In the genomic region with DNA sequence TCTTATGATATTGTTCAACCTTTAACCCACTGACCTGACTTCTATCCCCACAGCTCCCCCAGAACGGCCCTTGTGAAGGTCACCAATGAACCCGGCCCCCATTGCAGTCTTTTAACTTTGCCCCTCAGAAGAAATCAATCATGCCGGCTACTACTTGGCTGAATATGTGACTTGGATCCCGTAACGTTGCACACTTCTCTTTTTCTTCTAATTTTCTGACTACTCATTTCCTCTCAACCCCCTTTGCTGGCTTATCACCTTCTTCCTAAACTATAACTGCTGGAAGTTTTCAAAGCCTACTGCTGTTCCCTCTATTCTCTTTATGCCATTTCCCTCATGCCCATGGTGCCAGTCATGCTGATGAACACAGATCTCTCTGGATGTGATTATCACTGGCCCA, we compare ENCODE assay signal across 1 cellular context.
TF ChIP-seq lines count a peak whose summit lies in the region.

No MANE protein-coding gene starts in this region.

TF ChIP-seq in WTC11, 78 proteins besides CTCF, POLR2A, EP300 and RAD21 (continued from another document):
- TF ChIP-seq, protein P1, sequence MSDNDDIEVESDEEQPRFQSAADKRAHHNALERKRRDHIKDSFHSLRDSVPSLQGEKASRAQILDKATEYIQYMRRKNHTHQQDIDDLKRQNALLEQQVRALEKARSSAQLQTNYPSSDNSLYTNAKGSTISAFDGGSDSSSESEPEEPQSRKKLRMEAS (CRISPR knock-in tag; IDR thresholded peaks at IDR 0.05), result no peak
- TF ChIP-seq TP53 (CRISPR knock-in tag; IDR thresholded peaks at IDR 0.05) (no peak), OVOL2 (CRISPR knock-in tag; IDR thresholded peaks at IDR 0.05; ENCODE audit: borderline replicate concordance) (no peak), AR (CRISPR knock-in tag; IDR thresholded peaks at IDR 0.05) (no peak), ZBTB21 (CRISPR knock-in tag; IDR thresholded peaks at IDR 0.05; ENCODE audit: borderline replicate concordance) (no peak), ZNF232 (CRISPR knock-in tag; IDR thresholded peaks at IDR 0.05) (no peak), NFATC4 (CRISPR knock-in tag; IDR thresholded peaks at IDR 0.05) (no peak), SP1 (CRISPR knock-in tag; conservative IDR thresholded peaks at IDR 0.05) (no peak), TEAD1 (CRISPR knock-in tag; IDR thresholded peaks at IDR 0.05) (no peak)
- TF ChIP-seq, protein P2, sequence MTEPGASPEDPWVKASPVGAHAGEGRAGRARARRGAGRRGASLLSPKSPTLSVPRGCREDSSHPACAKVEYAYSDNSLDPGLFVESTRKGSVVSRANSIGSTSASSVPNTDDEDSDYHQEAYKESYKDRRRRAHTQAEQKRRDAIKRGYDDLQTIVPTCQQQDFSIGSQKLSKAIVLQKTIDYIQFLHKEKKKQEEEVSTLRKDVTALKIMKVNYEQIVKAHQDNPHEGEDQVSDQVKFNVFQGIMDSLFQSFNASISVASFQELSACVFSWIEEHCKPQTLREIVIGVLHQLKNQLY (CRISPR knock-in tag; IDR thresholded peaks at IDR 0.05), result no peak
- TF ChIP-seq, protein P3, sequence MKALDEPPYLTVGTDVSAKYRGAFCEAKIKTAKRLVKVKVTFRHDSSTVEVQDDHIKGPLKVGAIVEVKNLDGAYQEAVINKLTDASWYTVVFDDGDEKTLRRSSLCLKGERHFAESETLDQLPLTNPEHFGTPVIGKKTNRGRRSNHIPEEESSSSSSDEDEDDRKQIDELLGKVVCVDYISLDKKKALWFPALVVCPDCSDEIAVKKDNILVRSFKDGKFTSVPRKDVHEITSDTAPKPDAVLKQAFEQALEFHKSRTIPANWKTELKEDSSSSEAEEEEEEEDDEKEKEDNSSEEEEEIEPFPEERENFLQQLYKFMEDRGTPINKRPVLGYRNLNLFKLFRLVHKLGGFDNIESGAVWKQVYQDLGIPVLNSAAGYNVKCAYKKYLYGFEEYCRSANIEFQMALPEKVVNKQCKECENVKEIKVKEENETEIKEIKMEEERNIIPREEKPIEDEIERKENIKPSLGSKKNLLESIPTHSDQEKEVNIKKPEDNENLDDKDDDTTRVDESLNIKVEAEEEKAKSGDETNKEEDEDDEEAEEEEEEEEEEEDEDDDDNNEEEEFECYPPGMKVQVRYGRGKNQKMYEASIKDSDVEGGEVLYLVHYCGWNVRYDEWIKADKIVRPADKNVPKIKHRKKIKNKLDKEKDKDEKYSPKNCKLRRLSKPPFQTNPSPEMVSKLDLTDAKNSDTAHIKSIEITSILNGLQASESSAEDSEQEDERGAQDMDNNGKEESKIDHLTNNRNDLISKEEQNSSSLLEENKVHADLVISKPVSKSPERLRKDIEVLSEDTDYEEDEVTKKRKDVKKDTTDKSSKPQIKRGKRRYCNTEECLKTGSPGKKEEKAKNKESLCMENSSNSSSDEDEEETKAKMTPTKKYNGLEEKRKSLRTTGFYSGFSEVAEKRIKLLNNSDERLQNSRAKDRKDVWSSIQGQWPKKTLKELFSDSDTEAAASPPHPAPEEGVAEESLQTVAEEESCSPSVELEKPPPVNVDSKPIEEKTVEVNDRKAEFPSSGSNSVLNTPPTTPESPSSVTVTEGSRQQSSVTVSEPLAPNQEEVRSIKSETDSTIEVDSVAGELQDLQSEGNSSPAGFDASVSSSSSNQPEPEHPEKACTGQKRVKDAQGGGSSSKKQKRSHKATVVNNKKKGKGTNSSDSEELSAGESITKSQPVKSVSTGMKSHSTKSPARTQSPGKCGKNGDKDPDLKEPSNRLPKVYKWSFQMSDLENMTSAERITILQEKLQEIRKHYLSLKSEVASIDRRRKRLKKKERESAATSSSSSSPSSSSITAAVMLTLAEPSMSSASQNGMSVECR (CRISPR knock-in tag; IDR thresholded peaks at IDR 0.05; ENCODE audit: borderline replicate concordance), result no peak
- TF ChIP-seq, protein P4, sequence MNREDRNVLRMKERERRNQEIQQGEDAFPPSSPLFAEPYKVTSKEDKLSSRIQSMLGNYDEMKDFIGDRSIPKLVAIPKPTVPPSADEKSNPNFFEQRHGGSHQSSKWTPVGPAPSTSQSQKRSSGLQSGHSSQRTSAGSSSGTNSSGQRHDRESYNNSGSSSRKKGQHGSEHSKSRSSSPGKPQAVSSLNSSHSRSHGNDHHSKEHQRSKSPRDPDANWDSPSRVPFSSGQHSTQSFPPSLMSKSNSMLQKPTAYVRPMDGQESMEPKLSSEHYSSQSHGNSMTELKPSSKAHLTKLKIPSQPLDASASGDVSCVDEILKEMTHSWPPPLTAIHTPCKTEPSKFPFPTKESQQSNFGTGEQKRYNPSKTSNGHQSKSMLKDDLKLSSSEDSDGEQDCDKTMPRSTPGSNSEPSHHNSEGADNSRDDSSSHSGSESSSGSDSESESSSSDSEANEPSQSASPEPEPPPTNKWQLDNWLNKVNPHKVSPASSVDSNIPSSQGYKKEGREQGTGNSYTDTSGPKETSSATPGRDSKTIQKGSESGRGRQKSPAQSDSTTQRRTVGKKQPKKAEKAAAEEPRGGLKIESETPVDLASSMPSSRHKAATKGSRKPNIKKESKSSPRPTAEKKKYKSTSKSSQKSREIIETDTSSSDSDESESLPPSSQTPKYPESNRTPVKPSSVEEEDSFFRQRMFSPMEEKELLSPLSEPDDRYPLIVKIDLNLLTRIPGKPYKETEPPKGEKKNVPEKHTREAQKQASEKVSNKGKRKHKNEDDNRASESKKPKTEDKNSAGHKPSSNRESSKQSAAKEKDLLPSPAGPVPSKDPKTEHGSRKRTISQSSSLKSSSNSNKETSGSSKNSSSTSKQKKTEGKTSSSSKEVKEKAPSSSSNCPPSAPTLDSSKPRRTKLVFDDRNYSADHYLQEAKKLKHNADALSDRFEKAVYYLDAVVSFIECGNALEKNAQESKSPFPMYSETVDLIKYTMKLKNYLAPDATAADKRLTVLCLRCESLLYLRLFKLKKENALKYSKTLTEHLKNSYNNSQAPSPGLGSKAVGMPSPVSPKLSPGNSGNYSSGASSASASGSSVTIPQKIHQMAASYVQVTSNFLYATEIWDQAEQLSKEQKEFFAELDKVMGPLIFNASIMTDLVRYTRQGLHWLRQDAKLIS (CRISPR knock-in tag; IDR thresholded peaks at IDR 0.05; ENCODE audit: borderline replicate concordance), result no peak
- TF ChIP-seq, protein P5, sequence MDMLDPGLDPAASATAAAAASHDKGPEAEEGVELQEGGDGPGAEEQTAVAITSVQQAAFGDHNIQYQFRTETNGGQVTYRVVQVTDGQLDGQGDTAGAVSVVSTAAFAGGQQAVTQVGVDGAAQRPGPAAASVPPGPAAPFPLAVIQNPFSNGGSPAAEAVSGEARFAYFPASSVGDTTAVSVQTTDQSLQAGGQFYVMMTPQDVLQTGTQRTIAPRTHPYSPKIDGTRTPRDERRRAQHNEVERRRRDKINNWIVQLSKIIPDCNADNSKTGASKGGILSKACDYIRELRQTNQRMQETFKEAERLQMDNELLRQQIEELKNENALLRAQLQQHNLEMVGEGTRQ (CRISPR knock-in tag; IDR thresholded peaks at IDR 0.05), result no peak
- TF ChIP-seq, protein P6, sequence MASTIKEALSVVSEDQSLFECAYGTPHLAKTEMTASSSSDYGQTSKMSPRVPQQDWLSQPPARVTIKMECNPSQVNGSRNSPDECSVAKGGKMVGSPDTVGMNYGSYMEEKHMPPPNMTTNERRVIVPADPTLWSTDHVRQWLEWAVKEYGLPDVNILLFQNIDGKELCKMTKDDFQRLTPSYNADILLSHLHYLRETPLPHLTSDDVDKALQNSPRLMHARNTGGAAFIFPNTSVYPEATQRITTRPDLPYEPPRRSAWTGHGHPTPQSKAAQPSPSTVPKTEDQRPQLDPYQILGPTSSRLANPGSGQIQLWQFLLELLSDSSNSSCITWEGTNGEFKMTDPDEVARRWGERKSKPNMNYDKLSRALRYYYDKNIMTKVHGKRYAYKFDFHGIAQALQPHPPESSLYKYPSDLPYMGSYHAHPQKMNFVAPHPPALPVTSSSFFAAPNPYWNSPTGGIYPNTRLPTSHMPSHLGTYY (CRISPR knock-in tag; IDR thresholded peaks at IDR 0.05), result no peak
